In the genomic region with DNA sequence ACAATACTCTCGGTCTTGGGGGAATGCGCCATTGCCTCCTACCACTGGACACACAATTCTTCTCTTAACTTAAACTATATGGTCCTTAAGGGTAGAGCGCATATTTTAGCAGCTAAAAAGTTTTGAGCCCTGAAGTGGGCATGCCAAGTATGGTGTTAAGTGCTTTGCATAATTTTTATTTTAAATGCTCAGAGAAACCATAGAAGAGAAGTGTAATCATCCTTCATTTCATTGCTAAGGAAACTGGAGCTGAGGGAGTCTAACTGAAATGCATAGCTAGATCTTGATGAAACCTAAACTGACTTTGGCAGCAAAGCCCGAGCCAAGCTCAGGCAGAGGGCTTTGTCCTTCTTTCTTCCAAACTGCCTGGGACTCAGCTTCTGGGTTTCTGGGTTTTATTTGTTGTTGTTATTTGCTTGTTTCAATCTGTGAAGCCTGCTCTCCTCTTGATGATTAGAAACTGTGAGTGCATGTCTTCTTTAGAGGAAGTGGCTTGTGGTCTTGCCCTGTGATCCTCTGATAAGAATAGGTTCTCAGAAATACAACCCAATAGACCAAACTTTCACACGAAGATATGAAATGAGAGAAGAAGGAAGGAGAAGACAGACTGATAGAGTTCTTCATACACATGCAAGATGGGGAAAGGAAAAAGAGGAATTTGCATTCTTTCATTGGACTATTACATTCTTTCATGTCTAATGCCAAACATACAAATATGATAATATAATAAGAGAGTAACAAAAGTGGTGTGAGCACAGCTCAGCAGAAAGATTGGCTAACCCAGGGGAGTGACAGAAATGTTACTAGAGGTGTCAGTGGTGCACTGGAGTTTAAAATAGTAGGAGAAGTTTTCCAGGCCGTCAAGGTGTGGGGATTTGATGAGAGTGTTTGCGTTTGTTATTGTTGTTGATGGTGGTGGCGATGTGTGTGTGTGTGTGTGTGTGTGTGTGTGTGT, we compare ENCODE assay signal across 1 cellular context.
TF ChIP-seq lines count a peak whose summit lies in the region.

No MANE protein-coding gene starts in this region.

TF ChIP-seq in GM12878, 131 proteins besides CTCF, POLR2A, EP300 and RAD21 (continued from another document and continues in another):
- TF ChIP-seq, protein P1, sequence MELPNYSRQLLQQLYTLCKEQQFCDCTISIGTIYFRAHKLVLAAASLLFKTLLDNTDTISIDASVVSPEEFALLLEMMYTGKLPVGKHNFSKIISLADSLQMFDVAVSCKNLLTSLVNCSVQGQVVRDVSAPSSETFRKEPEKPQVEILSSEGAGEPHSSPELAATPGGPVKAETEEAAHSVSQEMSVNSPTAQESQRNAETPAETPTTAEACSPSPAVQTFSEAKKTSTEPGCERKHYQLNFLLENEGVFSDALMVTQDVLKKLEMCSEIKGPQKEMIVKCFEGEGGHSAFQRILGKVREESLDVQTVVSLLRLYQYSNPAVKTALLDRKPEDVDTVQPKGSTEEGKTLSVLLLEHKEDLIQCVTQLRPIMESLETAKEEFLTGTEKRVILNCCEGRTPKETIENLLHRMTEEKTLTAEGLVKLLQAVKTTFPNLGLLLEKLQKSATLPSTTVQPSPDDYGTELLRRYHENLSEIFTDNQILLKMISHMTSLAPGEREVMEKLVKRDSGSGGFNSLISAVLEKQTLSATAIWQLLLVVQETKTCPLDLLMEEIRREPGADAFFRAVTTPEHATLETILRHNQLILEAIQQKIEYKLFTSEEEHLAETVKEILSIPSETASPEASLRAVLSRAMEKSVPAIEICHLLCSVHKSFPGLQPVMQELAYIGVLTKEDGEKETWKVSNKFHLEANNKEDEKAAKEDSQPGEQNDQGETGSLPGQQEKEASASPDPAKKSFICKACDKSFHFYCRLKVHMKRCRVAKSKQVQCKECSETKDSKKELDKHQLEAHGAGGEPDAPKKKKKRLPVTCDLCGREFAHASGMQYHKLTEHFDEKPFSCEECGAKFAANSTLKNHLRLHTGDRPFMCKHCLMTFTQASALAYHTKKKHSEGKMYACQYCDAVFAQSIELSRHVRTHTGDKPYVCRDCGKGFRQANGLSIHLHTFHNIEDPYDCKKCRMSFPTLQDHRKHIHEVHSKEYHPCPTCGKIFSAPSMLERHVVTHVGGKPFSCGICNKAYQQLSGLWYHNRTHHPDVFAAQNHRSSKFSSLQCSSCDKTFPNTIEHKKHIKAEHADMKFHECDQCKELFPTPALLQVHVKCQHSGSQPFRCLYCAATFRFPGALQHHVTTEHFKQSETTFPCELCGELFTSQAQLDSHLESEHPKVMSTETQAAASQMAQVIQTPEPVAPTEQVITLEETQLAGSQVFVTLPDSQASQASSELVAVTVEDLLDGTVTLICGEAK (IDR thresholded peaks at IDR 0.05; ENCODE audit: borderline replicate concordance) = no peak
- TF ChIP-seq, protein P2, sequence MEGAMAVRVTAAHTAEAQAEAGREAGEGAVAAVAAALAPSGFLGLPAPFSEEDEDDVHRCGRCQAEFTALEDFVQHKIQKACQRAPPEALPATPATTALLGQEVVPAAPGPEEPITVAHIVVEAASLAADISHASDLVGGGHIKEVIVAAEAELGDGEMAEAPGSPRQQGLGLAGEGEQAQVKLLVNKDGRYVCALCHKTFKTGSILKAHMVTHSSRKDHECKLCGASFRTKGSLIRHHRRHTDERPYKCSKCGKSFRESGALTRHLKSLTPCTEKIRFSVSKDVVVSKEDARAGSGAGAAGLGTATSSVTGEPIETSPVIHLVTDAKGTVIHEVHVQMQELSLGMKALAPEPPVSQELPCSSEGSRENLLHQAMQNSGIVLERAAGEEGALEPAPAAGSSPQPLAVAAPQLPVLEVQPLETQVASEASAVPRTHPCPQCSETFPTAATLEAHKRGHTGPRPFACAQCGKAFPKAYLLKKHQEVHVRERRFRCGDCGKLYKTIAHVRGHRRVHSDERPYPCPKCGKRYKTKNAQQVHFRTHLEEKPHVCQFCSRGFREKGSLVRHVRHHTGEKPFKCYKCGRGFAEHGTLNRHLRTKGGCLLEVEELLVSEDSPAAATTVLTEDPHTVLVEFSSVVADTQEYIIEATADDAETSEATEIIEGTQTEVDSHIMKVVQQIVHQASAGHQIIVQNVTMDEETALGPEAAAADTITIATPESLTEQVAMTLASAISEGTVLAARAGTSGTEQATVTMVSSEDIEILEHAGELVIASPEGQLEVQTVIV (IDR thresholded peaks at IDR 0.05; ENCODE audit: borderline replicate concordance, partially characterized antibody) = no peak
- TF ChIP-seq IKZF2 (IDR thresholded peaks at IDR 0.05) (peak; percentile 88 to 91), TCF7 (IDR thresholded peaks at IDR 0.05; ENCODE audit: borderline replicate concordance) (no peak), HDAC6 (IDR thresholded peaks at IDR 0.05; ENCODE audit: unreplicated experiment) (no peak), NR2C1 (IDR thresholded peaks at IDR 0.05) (no peak), CBFB (IDR thresholded peaks at IDR 0.05; ENCODE audit: low read depth) (peak; percentile 82), BHLHE40 (IDR thresholded peaks at IDR 0.05; ENCODE audit: borderline replicate concordance in 1 of 2, low read depth in 2 of 2, low read length in 1 of 2) (peak; percentile 40 to 67; a peak in 2 of 4 replicates), BCL11A (IDR thresholded peaks at IDR 0.05; ENCODE audit: low read depth, low read length) (peak; percentile 82), BACH1 (IDR thresholded peaks at IDR 0.05; ENCODE audit: borderline replicate concordance) (peak; percentile 42; the same call in 1 of the 2 replicates), KDM1A (IDR thresholded peaks at IDR 0.05; ENCODE audit: borderline replicate concordance) (no peak), NR2F1 (conservative IDR thresholded peaks at IDR 0.05) (peak; percentile 88), RBBP5 (conservative IDR thresholded peaks at IDR 0.05) (peak; percentile 96; the same call in 1 of the 2 replicates), SMC3 (IDR thresholded peaks at IDR 0.05; ENCODE audit: borderline replicate concordance, low read length) (no peak), SMARCA5 (IDR thresholded peaks at IDR 0.05) (0 out of 2 replicates have a peak, but pooled peaks have one; percentile 50), RAD51 (IDR thresholded peaks at IDR 0.05) (no peak), TBL1XR1 (IDR thresholded peaks at IDR 0.05; ENCODE audit: low read depth, low read length) (peak; percentile 72; the same call in 1 of the 2 replicates), ZNF622 (IDR thresholded peaks at IDR 0.05) (no peak), SIN3A (IDR thresholded peaks at IDR 0.05; ENCODE audit: low read depth, low read length) (no peak), CHD4 (IDR thresholded peaks at IDR 0.05) (no peak), CBX5 (IDR thresholded peaks at IDR 0.05; ENCODE audit: low read depth) (no peak), ATF7 (IDR thresholded peaks at IDR 0.05; ENCODE audit: low read depth) (peak; percentile 80), ZZZ3 (IDR thresholded peaks at IDR 0.05; ENCODE audit: control insufficient read depth, insufficient read length, low read depth) (no peak), IKZF1 (conservative IDR thresholded peaks at IDR 0.05) (peak; percentile 74), MEF2B (IDR thresholded peaks at IDR 0.05; ENCODE audit: partially characterized antibody, poor library complexity, severe bottlenecking) (peak; percentile 82)
- TF ChIP-seq, protein P3, sequence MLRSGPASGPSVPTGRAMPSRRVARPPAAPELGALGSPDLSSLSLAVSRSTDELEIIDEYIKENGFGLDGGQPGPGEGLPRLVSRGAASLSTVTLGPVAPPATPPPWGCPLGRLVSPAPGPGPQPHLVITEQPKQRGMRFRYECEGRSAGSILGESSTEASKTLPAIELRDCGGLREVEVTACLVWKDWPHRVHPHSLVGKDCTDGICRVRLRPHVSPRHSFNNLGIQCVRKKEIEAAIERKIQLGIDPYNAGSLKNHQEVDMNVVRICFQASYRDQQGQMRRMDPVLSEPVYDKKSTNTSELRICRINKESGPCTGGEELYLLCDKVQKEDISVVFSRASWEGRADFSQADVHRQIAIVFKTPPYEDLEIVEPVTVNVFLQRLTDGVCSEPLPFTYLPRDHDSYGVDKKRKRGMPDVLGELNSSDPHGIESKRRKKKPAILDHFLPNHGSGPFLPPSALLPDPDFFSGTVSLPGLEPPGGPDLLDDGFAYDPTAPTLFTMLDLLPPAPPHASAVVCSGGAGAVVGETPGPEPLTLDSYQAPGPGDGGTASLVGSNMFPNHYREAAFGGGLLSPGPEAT (IDR thresholded peaks at IDR 0.05; ENCODE audit: low read depth) = peak; percentile 81
- TF ChIP-seq, protein P4, sequence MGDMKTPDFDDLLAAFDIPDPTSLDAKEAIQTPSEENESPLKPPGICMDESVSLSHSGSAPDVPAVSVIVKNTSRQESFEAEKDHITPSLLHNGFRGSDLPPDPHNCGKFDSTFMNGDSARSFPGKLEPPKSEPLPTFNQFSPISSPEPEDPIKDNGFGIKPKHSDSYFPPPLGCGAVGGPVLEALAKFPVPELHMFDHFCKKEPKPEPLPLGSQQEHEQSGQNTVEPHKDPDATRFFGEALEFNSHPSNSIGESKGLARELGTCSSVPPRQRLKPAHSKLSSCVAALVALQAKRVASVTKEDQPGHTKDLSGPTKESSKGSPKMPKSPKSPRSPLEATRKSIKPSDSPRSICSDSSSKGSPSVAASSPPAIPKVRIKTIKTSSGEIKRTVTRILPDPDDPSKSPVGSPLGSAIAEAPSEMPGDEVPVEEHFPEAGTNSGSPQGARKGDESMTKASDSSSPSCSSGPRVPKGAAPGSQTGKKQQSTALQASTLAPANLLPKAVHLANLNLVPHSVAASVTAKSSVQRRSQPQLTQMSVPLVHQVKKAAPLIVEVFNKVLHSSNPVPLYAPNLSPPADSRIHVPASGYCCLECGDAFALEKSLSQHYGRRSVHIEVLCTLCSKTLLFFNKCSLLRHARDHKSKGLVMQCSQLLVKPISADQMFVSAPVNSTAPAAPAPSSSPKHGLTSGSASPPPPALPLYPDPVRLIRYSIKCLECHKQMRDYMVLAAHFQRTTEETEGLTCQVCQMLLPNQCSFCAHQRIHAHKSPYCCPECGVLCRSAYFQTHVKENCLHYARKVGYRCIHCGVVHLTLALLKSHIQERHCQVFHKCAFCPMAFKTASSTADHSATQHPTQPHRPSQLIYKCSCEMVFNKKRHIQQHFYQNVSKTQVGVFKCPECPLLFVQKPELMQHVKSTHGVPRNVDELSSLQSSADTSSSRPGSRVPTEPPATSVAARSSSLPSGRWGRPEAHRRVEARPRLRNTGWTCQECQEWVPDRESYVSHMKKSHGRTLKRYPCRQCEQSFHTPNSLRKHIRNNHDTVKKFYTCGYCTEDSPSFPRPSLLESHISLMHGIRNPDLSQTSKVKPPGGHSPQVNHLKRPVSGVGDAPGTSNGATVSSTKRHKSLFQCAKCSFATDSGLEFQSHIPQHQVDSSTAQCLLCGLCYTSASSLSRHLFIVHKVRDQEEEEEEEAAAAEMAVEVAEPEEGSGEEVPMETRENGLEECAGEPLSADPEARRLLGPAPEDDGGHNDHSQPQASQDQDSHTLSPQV (IDR thresholded peaks at IDR 0.05) = peak; percentile 15; the same call in 1 of the 2 replicates
- TF ChIP-seq, protein P5, sequence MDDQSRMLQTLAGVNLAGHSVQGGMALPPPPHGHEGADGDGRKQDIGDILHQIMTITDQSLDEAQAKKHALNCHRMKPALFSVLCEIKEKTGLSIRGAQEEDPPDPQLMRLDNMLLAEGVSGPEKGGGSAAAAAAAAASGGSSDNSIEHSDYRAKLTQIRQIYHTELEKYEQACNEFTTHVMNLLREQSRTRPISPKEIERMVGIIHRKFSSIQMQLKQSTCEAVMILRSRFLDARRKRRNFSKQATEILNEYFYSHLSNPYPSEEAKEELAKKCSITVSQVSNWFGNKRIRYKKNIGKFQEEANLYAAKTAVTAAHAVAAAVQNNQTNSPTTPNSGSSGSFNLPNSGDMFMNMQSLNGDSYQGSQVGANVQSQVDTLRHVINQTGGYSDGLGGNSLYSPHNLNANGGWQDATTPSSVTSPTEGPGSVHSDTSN (IDR thresholded peaks at IDR 0.05; ENCODE audit: insufficient replicate concordance, low read depth, low read length) = no peak
- TF ChIP-seq, protein P6, sequence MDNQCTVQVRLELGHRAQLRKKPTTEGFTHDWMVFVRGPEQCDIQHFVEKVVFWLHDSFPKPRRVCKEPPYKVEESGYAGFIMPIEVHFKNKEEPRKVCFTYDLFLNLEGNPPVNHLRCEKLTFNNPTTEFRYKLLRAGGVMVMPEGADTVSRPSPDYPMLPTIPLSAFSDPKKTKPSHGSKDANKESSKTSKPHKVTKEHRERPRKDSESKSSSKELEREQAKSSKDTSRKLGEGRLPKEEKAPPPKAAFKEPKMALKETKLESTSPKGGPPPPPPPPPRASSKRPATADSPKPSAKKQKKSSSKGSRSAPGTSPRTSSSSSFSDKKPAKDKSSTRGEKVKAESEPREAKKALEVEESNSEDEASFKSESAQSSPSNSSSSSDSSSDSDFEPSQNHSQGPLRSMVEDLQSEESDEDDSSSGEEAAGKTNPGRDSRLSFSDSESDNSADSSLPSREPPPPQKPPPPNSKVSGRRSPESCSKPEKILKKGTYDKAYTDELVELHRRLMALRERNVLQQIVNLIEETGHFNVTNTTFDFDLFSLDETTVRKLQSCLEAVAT (IDR thresholded peaks at IDR 0.05) = peak; percentile 88
- TF ChIP-seq, protein P7, sequence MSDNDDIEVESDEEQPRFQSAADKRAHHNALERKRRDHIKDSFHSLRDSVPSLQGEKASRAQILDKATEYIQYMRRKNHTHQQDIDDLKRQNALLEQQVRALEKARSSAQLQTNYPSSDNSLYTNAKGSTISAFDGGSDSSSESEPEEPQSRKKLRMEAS (IDR thresholded peaks at IDR 0.05; ENCODE audit: low read depth, low read length) = peak; percentile 41; the same call in 1 of the 2 replicates
- TF ChIP-seq, protein P8, sequence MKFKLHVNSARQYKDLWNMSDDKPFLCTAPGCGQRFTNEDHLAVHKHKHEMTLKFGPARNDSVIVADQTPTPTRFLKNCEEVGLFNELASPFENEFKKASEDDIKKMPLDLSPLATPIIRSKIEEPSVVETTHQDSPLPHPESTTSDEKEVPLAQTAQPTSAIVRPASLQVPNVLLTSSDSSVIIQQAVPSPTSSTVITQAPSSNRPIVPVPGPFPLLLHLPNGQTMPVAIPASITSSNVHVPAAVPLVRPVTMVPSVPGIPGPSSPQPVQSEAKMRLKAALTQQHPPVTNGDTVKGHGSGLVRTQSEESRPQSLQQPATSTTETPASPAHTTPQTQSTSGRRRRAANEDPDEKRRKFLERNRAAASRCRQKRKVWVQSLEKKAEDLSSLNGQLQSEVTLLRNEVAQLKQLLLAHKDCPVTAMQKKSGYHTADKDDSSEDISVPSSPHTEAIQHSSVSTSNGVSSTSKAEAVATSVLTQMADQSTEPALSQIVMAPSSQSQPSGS (IDR thresholded peaks at IDR 0.05; ENCODE audit: low read length) = peak; percentile 83
